In genomic region chr16:17414916-17415315, GRCh38 we compare ENCODE assay signal across 1 cellular context.
TF ChIP-seq lines count a peak whose summit lies in the region.

No MANE protein-coding gene starts in this region.

TF ChIP-seq in H1, 55 proteins besides CTCF, POLR2A, EP300 and RAD21:
- TF ChIP-seq CBX8 (IDR thresholded peaks at IDR 0.05; ENCODE audit: borderline replicate concordance, low read depth, low read length) (no peak), KDM1A (IDR thresholded peaks at IDR 0.05; ENCODE audit: borderline replicate concordance, low read length) (peak; percentile 73; the same call in 1 of the 2 replicates)
